In genomic region chr10:119153041-119153440, GRCh38 we compare ENCODE assay signal across 26 cellular contexts.
"Had no signal": no experiment of that assay in that cellular context is flagged by ENCODE, and none has a peak within 500 bp of the region (broad histone marks: within the 10 kb centered on the region; RNA-seq: fewer than 3 reads in every experiment).

No MANE protein-coding gene starts in this region.

- H3K9me3 ChIP-seq: ascending aorta, breast epithelium, colonic mucosa, esophagus squamous epithelium had no signal

- H3K27me3 ChIP-seq: ascending aorta, breast epithelium, cardiac muscle cell, colonic mucosa, esophagus squamous epithelium had no signal

- H3K4me1 ChIP-seq: ascending aorta, breast epithelium, colonic mucosa, esophagus squamous epithelium had no signal

- H3K27me3 Mint-ChIP-seq: activated CD4-positive, alpha-beta memory T cell treated with anti-CD3 and anti-CD28 coated beads for 36 hours; activated CD4-positive, alpha-beta T cell treated with anti-CD3 and anti-CD28 coated beads for 36 hours; activated CD4-positive, alpha-beta T cell treated with anti-CD3 and anti-CD28 coated beads, Interleukin-2, amount 10 ng/mL, durations not matched to agents 24 days and 14 days; activated CD8-positive, alpha-beta memory T cell treated with anti-CD3 and anti-CD28 coated beads, Interleukin-2, amount 10 ng/mL, durations not matched to agents 7 days and 5 days; activated naive CD8-positive, alpha-beta T cell treated with anti-CD3 and anti-CD28 coated beads, Interleukin-2, amount 10 ng/mL, durations not matched to agents 7 days and 5 days; activated T-helper 17 cell treated with anti-CD3 and anti-CD28 coated beads, Interleukin-2, amount 50 U/mL, for 72 hours; brain had no signal

- H3K4me3 ChIP-seq: ascending aorta, breast epithelium, cardiac muscle cell, colonic mucosa, esophagus squamous epithelium had no signal

- H3K27ac Mint-ChIP-seq: activated CD4-positive, alpha-beta memory T cell treated with anti-CD3 and anti-CD28 coated beads for 36 hours; activated CD4-positive, alpha-beta T cell treated with anti-CD3 and anti-CD28 coated beads for 36 hours; activated CD4-positive, alpha-beta T cell treated with anti-CD3 and anti-CD28 coated beads, Interleukin-2, amount 10 ng/mL, durations not matched to agents 24 days and 14 days; activated CD8-positive, alpha-beta memory T cell treated with anti-CD3 and anti-CD28 coated beads, Interleukin-2, amount 10 ng/mL, durations not matched to agents 7 days and 5 days; activated CD8-positive, alpha-beta T cell treated with anti-CD3 and anti-CD28 coated beads, Interleukin-2, amount 10 ng/mL, durations not matched to agents 7 days and 5 days; activated naive CD4-positive, alpha-beta T cell treated with anti-CD3 and anti-CD28 coated beads for 36 hours; activated naive CD8-positive, alpha-beta T cell treated with anti-CD3 and anti-CD28 coated beads, Interleukin-2, amount 10 ng/mL, durations not matched to agents 7 days and 5 days; activated T-helper 17 cell treated with anti-CD3 and anti-CD28 coated beads, Interleukin-2, amount 50 U/mL, for 72 hours; brain had no signal

- H3K27ac ChIP-seq: ascending aorta, breast epithelium, cardiac muscle cell, colonic mucosa, epithelial cell of prostate, esophagus squamous epithelium had no signal

- H3K36me3 ChIP-seq: breast epithelium, colonic mucosa had no signal

- H3K4me1 Mint-ChIP-seq: activated CD4-positive, alpha-beta T cell treated with anti-CD3 and anti-CD28 coated beads for 36 hours; activated CD8-positive, alpha-beta memory T cell treated with anti-CD3 and anti-CD28 coated beads, Interleukin-2, amount 10 ng/mL, durations not matched to agents 7 days and 5 days; activated naive CD8-positive, alpha-beta T cell treated with anti-CD3 and anti-CD28 coated beads, Interleukin-2, amount 10 ng/mL, durations not matched to agents 7 days and 5 days; activated T-helper 17 cell treated with anti-CD3 and anti-CD28 coated beads, Interleukin-2, amount 50 U/mL, for 72 hours; brain had no signal

- H3K4me3 Mint-ChIP-seq: activated CD4-positive, alpha-beta memory T cell treated with anti-CD3 and anti-CD28 coated beads for 36 hours; activated CD4-positive, alpha-beta T cell treated with anti-CD3 and anti-CD28 coated beads for 36 hours; activated CD4-positive, alpha-beta T cell treated with anti-CD3 and anti-CD28 coated beads, Interleukin-2, amount 10 ng/mL, durations not matched to agents 24 days and 14 days; activated CD8-positive, alpha-beta memory T cell treated with anti-CD3 and anti-CD28 coated beads, Interleukin-2, amount 10 ng/mL, durations not matched to agents 7 days and 5 days; activated CD8-positive, alpha-beta T cell treated with anti-CD3 and anti-CD28 coated beads, Interleukin-2, amount 10 ng/mL, durations not matched to agents 7 days and 5 days; activated naive CD4-positive, alpha-beta T cell treated with anti-CD3 and anti-CD28 coated beads for 36 hours; activated naive CD8-positive, alpha-beta T cell treated with anti-CD3 and anti-CD28 coated beads, Interleukin-2, amount 10 ng/mL, durations not matched to agents 7 days and 5 days; activated T-helper 17 cell treated with anti-CD3 and anti-CD28 coated beads, Interleukin-2, amount 50 U/mL, for 72 hours; brain had no signal

- ATAC-seq: activated CD4-positive, alpha-beta T cell treated with anti-CD3 and anti-CD28 coated beads for 36 hours; activated CD8-positive, alpha-beta memory T cell treated with anti-CD3 and anti-CD28 coated beads, Interleukin-2, amount 10 ng/mL, durations not matched to agents 7 days and 5 days; activated CD8-positive, alpha-beta T cell treated with anti-CD3 and anti-CD28 coated beads, Interleukin-2, amount 10 ng/mL, durations not matched to agents 7 days and 5 days; activated naive CD4-positive, alpha-beta T cell treated with anti-CD3 and anti-CD28 coated beads, Interleukin-2, amount 50 U/mL, for 72 hours; activated T-helper 17 cell treated with anti-CD3 and anti-CD28 coated beads, Interleukin-2, amount 50 U/mL, for 72 hours had no signal

- DNase-seq: activated CD4-positive, alpha-beta memory T cell treated with anti-CD3 and anti-CD28 coated beads for 36 hours; activated CD4-positive, alpha-beta T cell treated with anti-CD3 and anti-CD28 coated beads for 36 hours; activated CD4-positive, alpha-beta T cell treated with anti-CD3 and anti-CD28 coated beads, Interleukin-2, amount 10 ng/mL, durations not matched to agents 24 days and 14 days; activated CD4-positive, CD25-positive, alpha-beta regulatory T cell; activated CD4-positive, CD25-positive, alpha-beta regulatory T cell treated with anti-CD3 and anti-CD28 coated beads, Interleukin-2, amount 50 U/mL, for 72 hours; activated CD8-positive, alpha-beta memory T cell treated with anti-CD3 and anti-CD28 coated beads, Interleukin-2, amount 10 ng/mL, durations not matched to agents 7 days and 5 days; activated CD8-positive, alpha-beta memory T cell treated with anti-CD3 and anti-CD28 coated beads, Interleukin-2, amount 50 U/mL, for 4 hours; activated CD8-positive, alpha-beta T cell treated with anti-CD3 and anti-CD28 coated beads, Interleukin-2, amount 10 ng/mL, durations not matched to agents 7 days and 5 days; activated gamma-delta T cell; activated naive CD4-positive, alpha-beta T cell treated with anti-CD3 and anti-CD28 coated beads for 36 hours; activated naive CD8-positive, alpha-beta T cell treated with anti-CD3 and anti-CD28 coated beads, Interleukin-2, amount 10 ng/mL, durations not matched to agents 7 days and 5 days; activated T-cell treated with anti-CD3 and anti-CD28 coated beads, Interleukin-2, amount 50 U/mL, for 1 hour; central memory CD4-positive, alpha-beta T cell; cerebellar nuclear complex; colonic mucosa; effector CD8-positive, alpha-beta T cell; esophagus squamous epithelium; foreskin melanocyte; T-helper 2 cell had no signal

- H3K9me3 Mint-ChIP-seq: activated CD4-positive, alpha-beta memory T cell treated with anti-CD3 and anti-CD28 coated beads for 36 hours; activated CD4-positive, alpha-beta T cell treated with anti-CD3 and anti-CD28 coated beads, Interleukin-2, amount 10 ng/mL, durations not matched to agents 24 days and 14 days; activated naive CD4-positive, alpha-beta T cell treated with anti-CD3 and anti-CD28 coated beads for 36 hours; activated naive CD4-positive, alpha-beta T cell treated with anti-CD3 and anti-CD28 coated beads, Interleukin-2, amount 50 U/mL, for 72 hours; activated naive CD8-positive, alpha-beta T cell treated with anti-CD3 and anti-CD28 coated beads, Interleukin-2, amount 10 ng/mL, durations not matched to agents 7 days and 5 days; activated T-helper 17 cell treated with anti-CD3 and anti-CD28 coated beads, Interleukin-2, amount 50 U/mL, for 72 hours; brain had no signal
